In genomic region chr11:125692887-125693286, GRCh38 we compare ENCODE assay signal across 40 cellular contexts. TPM values are rescaled to one million over a fixed set of nuclear protein-coding genes. Genes with fewer than 3 reads are reported as not detected.
"Had no signal": no experiment of that assay in that cellular context is flagged by ENCODE, and none has a peak within 500 bp of the region (broad histone marks: within the 10 kb centered on the region; RNA-seq: fewer than 3 reads in every experiment).

No MANE protein-coding gene starts in this region.

- DNase-seq: activated effector memory CD4-positive, alpha-beta T cell treated with anti-CD3 and anti-CD28 coated beads, Interleukin-2, amount 50 U/mL, for 16 hours; activated effector memory CD4-positive, alpha-beta T cell treated with Interleukin-2 at 50 U/mL for 16 hours; activated gamma-delta T cell; activated gamma-delta T cell treated with Interleukin-2 at 50 U/mL for 16 hours; activated naive CD4-positive, alpha-beta T cell; activated naive CD4-positive, alpha-beta T cell treated with anti-CD3 and anti-CD28 coated beads for 36 hours; activated naive CD4-positive, alpha-beta T cell treated with anti-CD3 and anti-CD28 coated beads, Interleukin-2, amount 10 ng/mL, durations not matched to agents 7 days and 5 days; activated naive CD4-positive, alpha-beta T cell treated with anti-CD3 and anti-CD28 coated beads, Interleukin-2, amount 50 U/mL, for 16 hours; activated naive CD4-positive, alpha-beta T cell treated with Interleukin-2 at 50 U/mL for 16 hours; activated naive CD8-positive, alpha-beta T cell treated with anti-CD3 and anti-CD28 coated beads for 36 hours; activated naive CD8-positive, alpha-beta T cell treated with anti-CD3 and anti-CD28 coated beads, Interleukin-2, amount 10 ng/mL, durations not matched to agents 7 days and 5 days; activated naive CD8-positive, alpha-beta T cell treated with anti-CD3 and anti-CD28 coated beads, Interleukin-2, amount 50 U/mL, for 24 hours; activated T-cell treated with anti-CD3 and anti-CD28 coated beads for 4 hours; activated T-cell treated with anti-CD3 and anti-CD28 coated beads, Interleukin-2, amount 50 U/mL, for 1 hour; activated T-cell treated with anti-CD3 and anti-CD28 coated beads, Interleukin-2, amount 50 U/mL, for 24 hours; activated T-cell treated with anti-CD3 and anti-CD28 coated beads, Interleukin-2, amount 50 U/mL, for 4 hours; activated T-cell treated with anti-CD3 and anti-CD28 coated beads, Interleukin-2, amount 50 U/mL, for 48 hours; activated T-cell treated with anti-CD3 and anti-CD28 coated beads, Interleukin-2, amount 50 U/mL, for 72 hours; adrenal gland; amniotic stem cell; amygdala; anterior cingulate cortex; aorta; body of pancreas; brain microvascular endothelial cell; caudate nucleus; central memory CD4-positive, alpha-beta T cell; cerebellar nuclear complex had no signal

- ATAC-seq: activated naive CD4-positive, alpha-beta T cell treated with anti-CD3 and anti-CD28 coated beads, Interleukin-2, amount 50 U/mL, for 72 hours; activated naive CD8-positive, alpha-beta T cell treated with anti-CD3 and anti-CD28 coated beads, Interleukin-2, amount 50 U/mL, for 24 hours; activated T-cell treated with anti-CD3 and anti-CD28 coated beads, Interleukin-2, amount 50 U/mL, for 4 hours; activated T-cell treated with anti-CD3 and anti-CD28 coated beads, Interleukin-2, amount 50 U/mL, for 72 hours; activated T-helper 17 cell treated with anti-CD3 and anti-CD28 coated beads, Interleukin-2, amount 50 U/mL, for 72 hours; body of pancreas had no signal

- H3K9me3 ChIP-seq: adrenal gland, ascending aorta, body of pancreas had no signal

- H3K4me3 ChIP-seq: adrenal gland, ascending aorta, body of pancreas, breast epithelium, cardiac muscle cell had no signal

- H3K27me3 ChIP-seq: adrenal gland, ascending aorta, body of pancreas, brain microvascular endothelial cell, breast epithelium, cardiac muscle cell had no signal

- H3K36me3 ChIP-seq: adrenal gland, ascending aorta, brain microvascular endothelial cell, breast epithelium, cardiac muscle cell had no signal

- H3K27ac ChIP-seq: adrenal gland, ascending aorta, body of pancreas, brain microvascular endothelial cell, breast epithelium, cardiac muscle cell had no signal

- H3K4me1 ChIP-seq: adrenal gland, ascending aorta, body of pancreas, breast epithelium had no signal

- FAIRE-seq: astrocyte, bronchial epithelial cell had no signal

RNA-seq across cellular contexts. Expression of gene ACRV1, which starts 12.2 kb away (rescaled TPM):
- total RNA-seq: activated naive CD4-positive, alpha-beta T cell treated with anti-CD3 and anti-CD28 coated beads for 36 hours; activated naive CD4-positive, alpha-beta T cell treated with anti-CD3 and anti-CD28 coated beads, Interleukin-2, amount 50 U/mL, for 72 hours; activated naive CD8-positive, alpha-beta T cell treated with anti-CD3 and anti-CD28 coated beads for 36 hours; activated naive CD8-positive, alpha-beta T cell treated with anti-CD3 and anti-CD28 coated beads, Interleukin-2, amount 10 ng/mL, durations not matched to agents 7 days and 5 days; activated T-cell treated with anti-CD3 and anti-CD28 coated beads, Interleukin-2, amount 50 U/mL, for 4 hours; activated T-helper 1 cell treated with anti-CD3 and anti-CD28 coated beads, Interleukin-12 subunit alpha, Interleukin-12 subunit beta, Interleukin-2, Interleukin-4 antibody, amounts not matched to agents 30 ng/mL and 10 ng/mL and 1 ng/mL, durations not matched to agents 14 hours and 24 hours and 36 hours; activated T-helper 17 cell treated with anti-CD3 and anti-CD28 coated beads, Interleukin-2, amount 50 U/mL, for 72 hours; activated T-helper 2 cell treated with anti-CD3 and anti-CD28 coated beads, Interferon-gamma antibody, Interleukin-2, Interleukin-4, amounts not matched to agents 10 μg/mL and 5 μg/mL and 100 μg/mL, durations not matched to agents 14 hours and 24 hours and 36 hours; adrenal gland; aorta; ascending aorta; astrocyte; body of pancreas; bronchial epithelial cell; cardiac muscle cell; cardiac septum had no signal
- polyA plus RNA-seq: adipose tissue, aorta had no signal

RNA-seq across cellular contexts. Expression of gene PATE1, which starts 53.2 kb away (rescaled TPM):
- total RNA-seq: activated naive CD4-positive, alpha-beta T cell treated with anti-CD3 and anti-CD28 coated beads for 36 hours; activated naive CD4-positive, alpha-beta T cell treated with anti-CD3 and anti-CD28 coated beads, Interleukin-2, amount 50 U/mL, for 72 hours; activated naive CD8-positive, alpha-beta T cell treated with anti-CD3 and anti-CD28 coated beads for 36 hours; activated naive CD8-positive, alpha-beta T cell treated with anti-CD3 and anti-CD28 coated beads, Interleukin-2, amount 10 ng/mL, durations not matched to agents 7 days and 5 days; activated T-cell treated with anti-CD3 and anti-CD28 coated beads, Interleukin-2, amount 50 U/mL, for 4 hours; activated T-cell treated with anti-CD3 and anti-CD28 coated beads, Interleukin-2, amount 50 U/mL, for 72 hours; activated T-helper 1 cell treated with anti-CD3 and anti-CD28 coated beads, Interleukin-12 subunit alpha, Interleukin-12 subunit beta, Interleukin-2, Interleukin-4 antibody, amounts not matched to agents 30 ng/mL and 10 ng/mL and 1 ng/mL, durations not matched to agents 14 hours and 24 hours and 36 hours; activated T-helper 17 cell treated with anti-CD3 and anti-CD28 coated beads, Interleukin-2, amount 50 U/mL, for 72 hours; activated T-helper 2 cell treated with anti-CD3 and anti-CD28 coated beads, Interferon-gamma antibody, Interleukin-2, Interleukin-4, amounts not matched to agents 10 μg/mL and 5 μg/mL and 100 μg/mL, durations not matched to agents 14 hours and 24 hours and 36 hours; adrenal gland; aorta; ascending aorta; astrocyte; body of pancreas; breast epithelium; bronchial epithelial cell; cardiac muscle cell; cardiac septum; cerebellum had no signal
- polyA plus RNA-seq: adipose tissue, adrenal gland, aorta, cardiac muscle cell had no signal
